In the genomic region with DNA sequence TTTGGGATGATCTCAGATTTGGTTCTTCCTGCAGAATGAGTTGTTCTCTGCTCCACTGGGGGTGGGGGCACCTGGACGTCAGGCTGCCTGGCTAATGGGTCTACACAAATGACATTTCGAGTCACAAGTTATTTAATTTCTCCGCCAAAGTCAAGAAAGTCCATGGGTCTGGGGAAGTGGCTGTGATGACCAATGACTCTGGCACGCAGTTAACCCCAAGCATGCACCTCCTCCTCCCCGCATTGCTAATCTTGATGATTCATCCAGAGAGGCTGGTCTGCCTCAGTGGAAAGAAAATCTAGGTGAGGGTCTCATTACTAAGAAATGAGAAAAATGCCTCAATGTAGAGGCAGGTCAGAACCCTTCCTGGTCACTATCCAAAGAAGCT, we compare ENCODE assay signal across 9 cellular contexts.
DNase-seq lines count a peak whose midpoint lies in the region; ATAC-seq, FAIRE-seq and TF ChIP-seq lines count a peak whose summit lies in the region.
"Had no signal": no experiment of that assay in that cellular context is flagged by ENCODE, and none has a peak within 500 bp of the region (broad histone marks: within the 10 kb centered on the region; RNA-seq: fewer than 3 reads in every experiment).

No MANE protein-coding gene starts in this region.

- no peak for TF ChIP-seq POLR2A in gastrocnemius medialis (IDR thresholded peaks at IDR 0.05)

- peaks cover 3% of the 10 kb centered on the region for H3K79me2 ChIP-seq in ACC112 (ENCODE audit: control insufficient read depth, insufficient read depth, low read length, unreplicated experiment)
- H3K79me2 ChIP-seq in keratinocyte (ENCODE audit: control insufficient read depth, insufficient read depth, low read length) = peaks cover 2% of the 10 kb centered on the region

- DNase-seq in HCEC 1CT (peak; percentile 97), keratinocyte (ENCODE audit: low read depth, low spot score) (peak; percentile 49), superior temporal gyrus (ENCODE audit: extremely low spot score) (no peak), gastrocnemius medialis (no peak), progenitor cell of endocrine pancreas (ENCODE audit: low spot score, unreplicated experiment) (no peak)
- DNase-seq in activated CD4-positive, alpha-beta T cell treated with anti-CD3 and anti-CD28 coated beads, Interleukin-2, amount 50 U/mL, for 48 hours = peak; percentile 38 to 55

- peak; percentile 81 for FAIRE-seq in keratinocyte (lab: Jason Lieb, UNC)

- H3K27ac ChIP-seq in ACC112 (ENCODE audit: low read depth, low read length) (peak overlapping the region; percentile 73), keratinocyte (ENCODE audit: control insufficient read depth, insufficient read depth, low read length) (peak overlapping the region; percentile 61), gastrocnemius medialis (no peak overlapping the region)
- H3K27ac ChIP-seq: SK-N-MC had no signal

- H3K36me3 ChIP-seq in ACC112 (ENCODE audit: insufficient read depth, low read length) = no peaks in the 10 kb centered on the region
- H3K36me3 ChIP-seq in keratinocyte (ENCODE audit: control insufficient read depth in 2 of 2, extremely low read depth in 1 of 2, insufficient read depth in 2 of 2, low read length in 2 of 2) = peaks cover 0 to 11% of the 10 kb centered on the region in 2 experiments
- H3K36me3 ChIP-seq in gastrocnemius medialis = no peaks in the 10 kb centered on the region

- no peak overlapping the region for H3K9ac ChIP-seq in keratinocyte (ENCODE audit: control insufficient read depth, extremely low read depth, insufficient read depth, low read length)

- no peak overlapping the region for H3K27ac Mint-ChIP-seq in progenitor cell of endocrine pancreas

- H2AFZ ChIP-seq in ACC112 (ENCODE audit: low read length, unreplicated experiment) (no peak overlapping the region), keratinocyte (ENCODE audit: control insufficient read depth, low read length) (no peak overlapping the region)

- dilution Hi-C loops in keratinocyte (cut with MboI; ENCODE audit: extremely low pct_ligation_motif_present, low sequenced_read_pairs) = no loop called here

- no peak for TF ChIP-seq CTCF in keratinocyte (optimal IDR thresholded peaks at IDR 0.05 in 1 of 3, IDR thresholded peaks at IDR 0.05 in 1 of 3, conservative IDR thresholded peaks at IDR 0.05 in 1 of 3; ENCODE audit: extremely low read depth in 1 of 3, insufficient read depth in 2 of 3, low read length in 3 of 3)
- TF ChIP-seq CTCF in gastrocnemius medialis (IDR thresholded peaks at IDR 0.05 in 4 of 5, conservative IDR thresholded peaks at IDR 0.05 in 1 of 5) = no peak
- no peak for TF ChIP-seq CTCF in progenitor cell of endocrine pancreas (IDR thresholded peaks at IDR 0.05; ENCODE audit: unreplicated experiment)

- H3K4me1 ChIP-seq in ACC112 (ENCODE audit: control insufficient read depth, insufficient read depth, low read length, unreplicated experiment) (peaks cover 46% of the 10 kb centered on the region), keratinocyte (ENCODE audit: control insufficient read depth, extremely low read depth, insufficient read depth, low read length) (peaks cover 40% of the 10 kb centered on the region), gastrocnemius medialis (no peaks in the 10 kb centered on the region)

- no peaks in the 10 kb centered on the region for H3K9me3 Mint-ChIP-seq in progenitor cell of endocrine pancreas (ENCODE audit: low read depth)

- H3K36me3 Mint-ChIP-seq in progenitor cell of endocrine pancreas (ENCODE audit: insufficient read depth) = no peaks in the 10 kb centered on the region

- H3K4me2 ChIP-seq in keratinocyte (ENCODE audit: control insufficient read depth, extremely low read depth, insufficient read depth, low read depth, low read length) = peak overlapping the region; percentile 68

- ATAC-seq in gastrocnemius medialis (no peak), GM21528 (IDR thresholded peaks at IDR 0.05; ENCODE audit: low FRiP score, unreplicated experiment) (no peak)

- intact Hi-C loops in gastrocnemius medialis (cut with DNase I; ENCODE audit: low total_unique reads) = no loop called here

- peak overlapping the region; percentile 32 for H3K4me3 ChIP-seq in ACC112 (ENCODE audit: low read depth, low read length)
- peak overlapping the region in 1 of 3 experiments; percentile 36 for H3K4me3 ChIP-seq in keratinocyte (ENCODE audit: control insufficient read depth in 2 of 3, extremely low read depth in 1 of 3, insufficient read depth in 2 of 3, low read depth in 1 of 3, low read length in 3 of 3)
- H3K4me3 ChIP-seq in gastrocnemius medialis = no peak overlapping the region
- H3K4me3 ChIP-seq: SK-N-MC had no signal

- no peaks in the 10 kb centered on the region for H3K27me3 Mint-ChIP-seq in progenitor cell of endocrine pancreas

- no peaks in the 10 kb centered on the region for H3K9me1 ChIP-seq in keratinocyte (ENCODE audit: control insufficient read depth, extremely low read depth, insufficient read depth, low read length)

- H4K20me1 ChIP-seq in keratinocyte (ENCODE audit: control insufficient read depth, extremely low read depth, insufficient read depth, low read length) = no peaks in the 10 kb centered on the region

- no peaks in the 10 kb centered on the region for H3K27me3 ChIP-seq in ACC112 (ENCODE audit: insufficient read depth, low read length)
- H3K27me3 ChIP-seq in keratinocyte (ENCODE audit: control insufficient read depth, extremely low read depth, insufficient read depth, low read length) = no peaks in the 10 kb centered on the region
- H3K27me3 ChIP-seq in gastrocnemius medialis = no peaks in the 10 kb centered on the region

- no peaks in the 10 kb centered on the region for H3K9me3 ChIP-seq in keratinocyte (ENCODE audit: control insufficient read depth, low read depth, low read length)
- no peaks in the 10 kb centered on the region for H3K9me3 ChIP-seq in gastrocnemius medialis

- in situ Hi-C loops in gastrocnemius medialis (cut with MboI; ENCODE audit: low sequenced_read_pairs in 4 of 4) = no loop called here

- no peak overlapping the region for H3K4me3 Mint-ChIP-seq in progenitor cell of endocrine pancreas (ENCODE audit: low read depth)

- H3K4me1 Mint-ChIP-seq in progenitor cell of endocrine pancreas (ENCODE audit: low read depth) = peaks cover 10% of the 10 kb centered on the region

Comparison
In these comparisons a context has a peak if more than half of its experiments do, and no peak if none do; other contexts are left out.
1. H3K27ac ChIP-seq: peak in ACC112 (single experiment) and keratinocyte (single experiment); none in gastrocnemius medialis (0 of 4).
2. DNase-seq: peak in HCEC 1CT (single experiment), activated CD4-positive, alpha-beta T cell treated with anti-CD3 and anti-CD28 coated beads, Interleukin-2, amount 50 U/mL, for 48 hours (2 of 2) and keratinocyte (single experiment); none in superior temporal gyrus (single experiment), gastrocnemius medialis (0 of 2) and progenitor cell of endocrine pancreas (single experiment).